14 cellular contexts compared by ENCODE assay signal in the genomic region with DNA sequence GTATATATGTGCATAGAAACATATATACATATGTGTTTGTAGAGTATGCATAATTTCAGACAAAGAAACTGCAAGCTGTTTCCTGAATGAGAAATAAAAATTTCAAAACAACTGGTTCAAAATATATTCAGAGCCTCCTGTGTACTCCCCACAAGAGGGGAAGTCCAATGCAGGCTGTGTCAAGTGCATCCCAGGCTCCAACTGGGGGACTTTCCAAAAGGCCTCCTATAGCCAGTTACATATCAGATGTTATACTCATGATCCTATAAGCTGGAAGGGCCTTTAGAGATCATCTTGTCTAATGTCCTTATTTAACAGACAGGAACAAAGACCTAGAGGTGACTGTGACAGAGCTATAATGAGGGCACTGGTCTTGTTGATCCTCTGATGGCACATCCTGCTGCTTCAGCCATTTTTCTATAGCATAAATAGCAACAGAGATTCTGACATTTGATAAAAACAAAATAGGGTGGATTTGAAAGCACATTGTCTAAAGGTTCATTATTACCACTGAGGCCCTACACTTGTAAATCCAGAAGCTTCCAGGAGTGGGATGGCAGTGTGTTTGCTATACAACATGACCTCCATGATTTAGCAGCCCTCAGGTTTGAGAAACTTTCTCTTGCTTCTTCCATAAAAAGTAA. TPM values are rescaled to one million over a fixed set of nuclear protein-coding genes. Genes with fewer than 3 reads are reported as not detected.
DNase-seq lines count a peak whose midpoint lies in the region; ATAC-seq and TF ChIP-seq lines count a peak whose summit lies in the region.
"Had no signal": no experiment of that assay in that cellular context is flagged by ENCODE, and none has a peak within 500 bp of the region (broad histone marks: within the 10 kb centered on the region; RNA-seq: fewer than 3 reads in every experiment).

No MANE protein-coding gene starts in this region.

- H3K4me1 Mint-ChIP-seq in activated naive CD4-positive, alpha-beta T cell treated with anti-CD3 and anti-CD28 coated beads for 36 hours (ENCODE audit: low read depth) = peaks cover 59% of the 10 kb centered on the region
- H3K4me1 Mint-ChIP-seq in stimulated activated naive CD8-positive, alpha-beta T cell treated with anti-CD3 and anti-CD28 coated beads, Interleukin-15, amount 100 ng/mL, for 72 hours = peaks cover 61% of the 10 kb centered on the region
- H3K4me1 Mint-ChIP-seq in MCF 10A (ENCODE audit: insufficient read depth, unreplicated experiment) = no peaks in the 10 kb centered on the region

- H3K4me3 Mint-ChIP-seq in activated naive CD4-positive, alpha-beta T cell treated with anti-CD3 and anti-CD28 coated beads for 36 hours = no peak overlapping the region
- H3K4me3 Mint-ChIP-seq in stimulated activated naive CD8-positive, alpha-beta T cell treated with anti-CD3 and anti-CD28 coated beads, Interleukin-15, amount 100 ng/mL, for 72 hours = peak overlapping the region in 1 of 2 donors; percentile 17
- no peak overlapping the region for H3K4me3 Mint-ChIP-seq in MCF 10A (ENCODE audit: unreplicated experiment)
- H3K4me3 Mint-ChIP-seq: activated CD8-positive, alpha-beta memory T cell treated with anti-CD3 and anti-CD28 coated beads, Interleukin-2, amount 10 ng/mL, durations not matched to agents 7 days and 5 days had no signal

- peak overlapping the region; percentile 38; the same call in 1 of the 2 replicates for H3K9ac ChIP-seq in KMS-11

- H3K27me3 Mint-ChIP-seq in activated naive CD4-positive, alpha-beta T cell treated with anti-CD3 and anti-CD28 coated beads for 36 hours (ENCODE audit: low read depth) = no peaks in the 10 kb centered on the region
- H3K27me3 Mint-ChIP-seq in stimulated activated naive CD8-positive, alpha-beta T cell treated with anti-CD3 and anti-CD28 coated beads, Interleukin-15, amount 100 ng/mL, for 72 hours = no peaks in the 10 kb centered on the region
- H3K27me3 Mint-ChIP-seq in MCF 10A (ENCODE audit: insufficient read depth, unreplicated experiment) = peaks cover 4% of the 10 kb centered on the region
- H3K27me3 Mint-ChIP-seq: activated CD8-positive, alpha-beta memory T cell treated with anti-CD3 and anti-CD28 coated beads, Interleukin-2, amount 10 ng/mL, durations not matched to agents 7 days and 5 days had no signal

- peaks cover 49% of the 10 kb centered on the region for H3K36me3 Mint-ChIP-seq in activated naive CD4-positive, alpha-beta T cell treated with anti-CD3 and anti-CD28 coated beads for 36 hours (ENCODE audit: low read depth)
- H3K36me3 Mint-ChIP-seq in MCF 10A (ENCODE audit: insufficient read depth, unreplicated experiment) = no peaks in the 10 kb centered on the region

- TF ChIP-seq CTCF in KMS-11 (conservative IDR thresholded peaks at IDR 0.05; ENCODE audit: low read depth, low read length) (no peak), vagina (IDR thresholded peaks at IDR 0.05) (no peak), MCF 10A (IDR thresholded peaks at IDR 0.05; ENCODE audit: unreplicated experiment) (no peak)

- no peaks in the 10 kb centered on the region for H3K79me2 ChIP-seq in KMS-11 (ENCODE audit: insufficient read depth, low read depth)

- H4K20me1 ChIP-seq in KMS-11 (ENCODE audit: insufficient read depth) = no peaks in the 10 kb centered on the region

- no TSS peak for BruUV-seq in MCF 10A (replicated peaks; lab: Mats Ljungman, UMichigan)

- CTCF ChIA-PET in activated naive CD4-positive, alpha-beta T cell treated with anti-CD3 and anti-CD28 coated beads for 36 hours (lab: Charles Lee) = interaction anchor here (1.0 to 1.8 kb wide), 4 partner anchors 9 to 67 kb away, joined by 3 to 6 read pairs (median 4); no protein-coding TSS in a partner anchor
- CTCF ChIA-PET in MCF 10A (lab: Yijun Ruan, JAX) = interaction anchor here (0.5 to 1.3 kb wide), 3 partner anchors 10 to 37 kb away, joined by 3 to 4 read pairs (median 3); no protein-coding TSS in a partner anchor

- H3K36me3 ChIP-seq in KMS-11 (ENCODE audit: insufficient read depth) = no peaks in the 10 kb centered on the region
- H3K36me3 ChIP-seq in vagina = no peaks in the 10 kb centered on the region

- intact Hi-C loops in activated naive CD4-positive, alpha-beta T cell treated with anti-CD3 and anti-CD28 coated beads for 36 hours (cut with micrococcal nuclease) = loop anchor here (1.0 to 10.0 kb wide), 5 partner anchors 12 to 1436 kb away; partner anchors contain the start of genes CCDC148, PKP4 and TANK
- intact Hi-C loops in vagina (cut with DNase I) (no loop called here), MCF 10A (cut with micrococcal nuclease) (no loop called here)

- H3K4me3 ChIP-seq in KMS-11 (IDR thresholded peaks at IDR 0.05; ENCODE audit: insufficient read depth, low read depth, low read length) = no peak overlapping the region
- H3K4me3 ChIP-seq in vagina = no peak overlapping the region
- H3K4me3 ChIP-seq: SK-N-MC had no signal

- peak; percentile 40 for ATAC-seq in HG02763 (IDR thresholded peaks at IDR 0.05; ENCODE audit: unreplicated experiment)
- ATAC-seq in stimulated activated naive CD8-positive, alpha-beta T cell treated with anti-CD3 and anti-CD28 coated beads, Interleukin-15, amount 100 ng/mL, for 72 hours = peak; percentile 67
- ATAC-seq: activated CD8-positive, alpha-beta memory T cell treated with anti-CD3 and anti-CD28 coated beads, Interleukin-2, amount 10 ng/mL, durations not matched to agents 7 days and 5 days had no signal

- H3K27ac Mint-ChIP-seq in activated naive CD4-positive, alpha-beta T cell treated with anti-CD3 and anti-CD28 coated beads for 36 hours = peak overlapping the region; percentile 70
- peak overlapping the region in 1 of 2 donors; percentile 73 for H3K27ac Mint-ChIP-seq in stimulated activated naive CD8-positive, alpha-beta T cell treated with anti-CD3 and anti-CD28 coated beads, Interleukin-15, amount 100 ng/mL, for 72 hours
- H3K27ac Mint-ChIP-seq in MCF 10A (ENCODE audit: low read depth, unreplicated experiment) = no peak overlapping the region
- H3K27ac Mint-ChIP-seq: activated CD8-positive, alpha-beta memory T cell treated with anti-CD3 and anti-CD28 coated beads, Interleukin-2, amount 10 ng/mL, durations not matched to agents 7 days and 5 days had no signal

- H3K27me3 ChIP-seq in KMS-11 (ENCODE audit: insufficient read depth, low read depth) (no peaks in the 10 kb centered on the region), vagina (no peaks in the 10 kb centered on the region)

- H3K9me3 Mint-ChIP-seq in activated naive CD4-positive, alpha-beta T cell treated with anti-CD3 and anti-CD28 coated beads for 36 hours = no peaks in the 10 kb centered on the region
- H3K9me3 Mint-ChIP-seq in stimulated activated naive CD8-positive, alpha-beta T cell treated with anti-CD3 and anti-CD28 coated beads, Interleukin-15, amount 100 ng/mL, for 72 hours = no peaks in the 10 kb centered on the region
- no peaks in the 10 kb centered on the region for H3K9me3 Mint-ChIP-seq in MCF 10A (ENCODE audit: unreplicated experiment)

- H3K27ac ChIP-seq in KMS-11 (peak overlapping the region; percentile 92), vagina (no peak overlapping the region)
- H3K27ac ChIP-seq: SK-N-MC had no signal

- no peaks in the 10 kb centered on the region for H3K9me3 ChIP-seq in vagina

- peak; percentile 80 for DNase-seq in activated naive CD4-positive, alpha-beta T cell treated with anti-CD3 and anti-CD28 coated beads for 36 hours
- no peak for DNase-seq in activated naive CD4-positive, alpha-beta T cell (lab: John Stamatoyannopoulos, UW)
- DNase-seq in stimulated activated naive CD8-positive, alpha-beta T cell treated with anti-CD3 and anti-CD28 coated beads, Interleukin-15, amount 100 ng/mL, for 72 hours = no peak
- DNase-seq in vagina (ENCODE audit: extremely low spot score in 2 of 2) (no peak), superior temporal gyrus (ENCODE audit: extremely low spot score) (no peak), MCF 10A (ENCODE audit: unreplicated experiment) (no peak)
- DNase-seq: activated CD8-positive, alpha-beta memory T cell treated with anti-CD3 and anti-CD28 coated beads, Interleukin-2, amount 10 ng/mL, durations not matched to agents 7 days and 5 days; cerebellar nuclear complex; midbrain; NCI-H2227 treated with DMSO at 0.1 percent for 48 hours; stimulated activated naive CD4-positive, alpha-beta T cell had no signal

- H3K4me1 ChIP-seq in KMS-11 (ENCODE audit: low read depth, poor library complexity, severe bottlenecking) (peaks cover 82% of the 10 kb centered on the region), vagina (no peaks in the 10 kb centered on the region)

- POLR2A ChIA-PET in MCF 10A (lab: Yijun Ruan, JAX) = no interaction called here

- H2AFZ ChIP-seq in KMS-11 (ENCODE audit: low read depth) = no peak overlapping the region

- H3K4me2 ChIP-seq in KMS-11 = peak overlapping the region; percentile 75

- no peak for TF ChIP-seq POLR2A in vagina (IDR thresholded peaks at IDR 0.05)

RNA-seq across cellular contexts. Expression of gene LY75, which starts 13.5 kb away (rescaled TPM):
- total RNA-seq in activated naive CD4-positive, alpha-beta T cell treated with anti-CD3 and anti-CD28 coated beads for 36 hours = 10 to 100 TPM; 52.9 to 55.4 TPM
- total RNA-seq in vagina (3.2 TPM), MCF 10A (2022) (0.23 TPM in 1 of 2 replicates, not detected in the other)

Comparison
In these comparisons a context has a peak if more than half of its experiments do, and no peak if none do; other contexts are left out.
1. RNA of gene LY75, which starts 13.5 kb away (total RNA-seq): 52.9 to 55.4 TPM in activated naive CD4-positive, alpha-beta T cell treated with anti-CD3 and anti-CD28 coated beads for 36 hours; 3.2 TPM in vagina (single experiment) and 0.23 TPM in MCF 10A; every median in the first group is over 10 times any median in the second.